In the genomic region with DNA sequence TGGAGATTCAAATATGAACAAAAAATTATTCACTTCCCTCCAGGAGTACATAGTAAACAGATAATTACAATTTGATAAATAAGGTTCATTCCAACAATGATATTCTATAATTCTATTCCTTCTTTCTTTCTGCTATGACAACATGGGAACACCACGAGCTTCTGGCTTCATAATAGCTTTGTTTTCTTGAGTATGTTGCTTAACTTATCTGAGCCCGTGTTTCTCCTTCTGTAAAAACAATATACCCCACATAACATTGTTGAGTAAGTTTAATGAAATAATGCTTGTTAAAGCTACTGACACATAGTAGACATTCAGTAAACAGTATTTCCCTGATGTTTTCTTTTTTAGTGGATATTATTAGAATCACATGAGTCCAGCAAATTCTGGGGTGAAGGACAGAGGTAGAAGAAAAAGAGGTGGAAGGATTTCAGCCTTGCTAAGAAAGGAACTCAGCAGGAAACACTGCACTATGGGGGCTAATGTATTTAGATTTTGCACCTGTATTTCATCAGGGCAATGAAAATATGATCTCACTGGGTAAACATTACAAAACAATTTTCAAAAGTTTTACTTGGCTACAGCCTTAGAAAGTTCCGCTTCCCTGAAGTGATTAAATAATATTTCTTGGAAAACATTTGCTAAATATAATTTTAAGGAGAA, we compare ENCODE assay signal across 15 cellular contexts.
"Had no signal": no experiment of that assay in that cellular context is flagged by ENCODE, and none has a peak within 500 bp of the region (broad histone marks: within the 10 kb centered on the region; RNA-seq: fewer than 3 reads in every experiment).

No MANE protein-coding gene starts in this region.

- H3K27me3 ChIP-seq: dorsolateral prefrontal cortex, esophagus muscularis mucosa, gastroesophageal sphincter had no signal

- H3K27ac Mint-ChIP-seq: activated CD8-positive, alpha-beta memory T cell treated with anti-CD3 and anti-CD28 coated beads, Interleukin-2, amount 10 ng/mL, durations not matched to agents 7 days and 5 days; stimulated activated naive CD8-positive, alpha-beta T cell treated with anti-CD3 and anti-CD28 coated beads, Interleukin-15, Interleukin-2, amounts not matched to agents 100 ng/mL and 50 ng/mL, for 24 hours had no signal

- ATAC-seq: activated CD8-positive, alpha-beta memory T cell treated with anti-CD3 and anti-CD28 coated beads, Interleukin-2, amount 10 ng/mL, durations not matched to agents 7 days and 5 days; gastroesophageal sphincter; left ventricle myocardium superior had no signal

- H3K4me1 Mint-ChIP-seq: activated CD8-positive, alpha-beta memory T cell treated with anti-CD3 and anti-CD28 coated beads, Interleukin-2, amount 10 ng/mL, durations not matched to agents 7 days and 5 days had no signal

- H3K9me3 ChIP-seq: gastroesophageal sphincter had no signal

- H3K4me3 ChIP-seq: dorsolateral prefrontal cortex, esophagus muscularis mucosa, gastroesophageal sphincter had no signal

- H3K36me3 Mint-ChIP-seq: activated CD8-positive, alpha-beta memory T cell treated with anti-CD3 and anti-CD28 coated beads, Interleukin-2, amount 10 ng/mL, durations not matched to agents 7 days and 5 days had no signal

- H3K36me3 ChIP-seq: esophagus muscularis mucosa, gastroesophageal sphincter had no signal

- H3K4me3 Mint-ChIP-seq: activated CD8-positive, alpha-beta memory T cell treated with anti-CD3 and anti-CD28 coated beads, Interleukin-2, amount 10 ng/mL, durations not matched to agents 7 days and 5 days; stimulated activated naive CD8-positive, alpha-beta T cell treated with anti-CD3 and anti-CD28 coated beads, Interleukin-15, Interleukin-2, amounts not matched to agents 100 ng/mL and 50 ng/mL, for 24 hours had no signal

- H3K4me1 ChIP-seq: esophagus muscularis mucosa, gastroesophageal sphincter had no signal

- H3K27me3 Mint-ChIP-seq: activated CD8-positive, alpha-beta memory T cell treated with anti-CD3 and anti-CD28 coated beads, Interleukin-2, amount 10 ng/mL, durations not matched to agents 7 days and 5 days; stimulated activated naive CD8-positive, alpha-beta T cell treated with anti-CD3 and anti-CD28 coated beads, Interleukin-15, Interleukin-2, amounts not matched to agents 100 ng/mL and 50 ng/mL, for 24 hours had no signal

- DNase-seq: activated CD4-positive, alpha-beta T cell treated with anti-CD3 and anti-CD28 coated beads, Interleukin-2, amount 50 U/mL, for 48 hours; activated CD4-positive, CD25-positive, alpha-beta regulatory T cell treated with anti-CD3 and anti-CD28 coated beads, Interleukin-2, amount 50 U/mL, for 72 hours; activated CD8-positive, alpha-beta memory T cell treated with anti-CD3 and anti-CD28 coated beads, Interleukin-2, amount 10 ng/mL, durations not matched to agents 7 days and 5 days; activated gamma-delta T cell; activated T-cell treated with anti-CD3 and anti-CD28 coated beads, Interleukin-2, amount 50 U/mL, for 48 hours; cerebellar nuclear complex; dorsolateral prefrontal cortex; left ventricle myocardium superior; mesenchymal stem cell; stimulated activated CD4-positive, alpha-beta T cell treated with anti-CD3 and anti-CD28 coated beads, Interleukin-15, amount 100 ng/mL, for 24 hours; stimulated activated CD4-positive, alpha-beta T cell treated with anti-CD3 and anti-CD28 coated beads, Interleukin-4, amount 100 ng/mL, for 24 hours; T-helper 9 cell had no signal

- H3K27ac ChIP-seq: dorsolateral prefrontal cortex, esophagus muscularis mucosa, gastroesophageal sphincter had no signal
